In genomic region chr10:33036670-33037069, GRCh38 we compare ENCODE assay signal across 9 cellular contexts.
"Had no signal": no experiment of that assay in that cellular context is flagged by ENCODE, and none has a peak within 500 bp of the region (broad histone marks: within the 10 kb centered on the region; RNA-seq: fewer than 3 reads in every experiment).

No MANE protein-coding gene starts in this region.

- H3K4me3 Mint-ChIP-seq: GM23338, HFFc6 had no signal

- H3K9me3 Mint-ChIP-seq: HFFc6 had no signal

- H3K27ac Mint-ChIP-seq: GM23338, HFFc6 had no signal

- H3K27ac ChIP-seq: HL-60 had no signal

- H3K9me3 ChIP-seq: HAP-1 had no signal

- DNase-seq: H7, HFFc6, KG1 had no signal

- ATAC-seq: GM23338, HCT116, HepG2, K562 had no signal

- H3K36me3 ChIP-seq: HAP-1 had no signal

- H3K4me3 ChIP-seq: GM23338, HAP-1, K562 had no signal
